Comparison of ENCODE assay signal across 19 cellular contexts in the genomic region with DNA sequence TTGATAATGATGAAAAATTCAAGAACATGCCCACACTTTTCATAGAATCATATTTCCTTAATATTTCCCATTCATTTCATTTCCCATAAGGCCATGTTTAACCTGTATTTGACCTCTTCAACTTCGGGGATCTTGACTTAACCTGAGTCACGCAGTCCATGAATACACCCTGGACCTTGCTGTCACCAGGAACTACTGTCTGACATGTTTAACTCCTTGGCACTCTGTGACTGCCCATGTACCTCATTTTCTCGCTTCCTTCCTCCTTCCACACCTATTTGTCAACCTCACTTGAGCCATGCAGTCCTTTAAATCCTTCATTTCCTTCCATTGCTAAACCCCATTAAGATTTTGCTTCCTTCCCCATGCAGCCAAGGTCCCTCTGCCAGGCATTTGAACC. TPM values are rescaled to one million over a fixed set of nuclear protein-coding genes. Genes with fewer than 3 reads are reported as not detected.
"Had no signal": no experiment of that assay in that cellular context is flagged by ENCODE, and none has a peak within 500 bp of the region (broad histone marks: within the 10 kb centered on the region; RNA-seq: fewer than 3 reads in every experiment).

No MANE protein-coding gene starts in this region.

- H3K36me3 ChIP-seq: gastrocnemius medialis, heart left ventricle, sigmoid colon had no signal

- H3K36me3 Mint-ChIP-seq: activated naive CD8-positive, alpha-beta T cell treated with anti-CD3 and anti-CD28 coated beads for 36 hours; stimulated activated memory B cell treated with anti-CD40 and anti-IgM and Interleukin-4, amounts not matched to agents 10 μg/mL and 1 μg/mL and 100 μg/mL, for 72 hours; WTC11 had no signal

- H3K9me3 ChIP-seq: gastrocnemius medialis, heart left ventricle, sigmoid colon had no signal

- H3K9me3 Mint-ChIP-seq: activated naive CD8-positive, alpha-beta T cell treated with anti-CD3 and anti-CD28 coated beads for 36 hours; nephron progenitor cell; WTC11 had no signal

- H3K4me1 ChIP-seq: gastrocnemius medialis, sigmoid colon had no signal

- H3K27ac Mint-ChIP-seq: activated CD4-positive, alpha-beta T cell treated with anti-CD3 and anti-CD28 coated beads for 36 hours; activated naive CD8-positive, alpha-beta T cell treated with anti-CD3 and anti-CD28 coated beads for 36 hours; nephron progenitor cell; stimulated activated memory B cell treated with anti-CD40 and anti-IgM and Interleukin-4, amounts not matched to agents 10 μg/mL and 1 μg/mL and 100 μg/mL, for 72 hours; WTC11 had no signal

- H3K27me3 ChIP-seq: gastrocnemius medialis, heart left ventricle, sigmoid colon had no signal

- H3K4me1 Mint-ChIP-seq: activated naive CD8-positive, alpha-beta T cell treated with anti-CD3 and anti-CD28 coated beads for 36 hours; nephron progenitor cell; stimulated activated memory B cell treated with anti-CD40 and anti-IgM and Interleukin-4, amounts not matched to agents 10 μg/mL and 1 μg/mL and 100 μg/mL, for 72 hours had no signal

- H3K27ac ChIP-seq: gastrocnemius medialis, heart left ventricle, sigmoid colon had no signal

- DNase-seq: activated CD4-positive, alpha-beta T cell treated with anti-CD3 and anti-CD28 coated beads for 36 hours; activated CD4-positive, alpha-beta T cell treated with anti-CD3 and anti-CD28 coated beads, Interleukin-2, amount 50 U/mL, for 48 hours; activated gamma-delta T cell; activated naive CD8-positive, alpha-beta T cell treated with anti-CD3 and anti-CD28 coated beads for 36 hours; amygdala; gastrocnemius medialis; heart left ventricle; left ventricle myocardium superior; nephron progenitor cell; occipital lobe; posterior cingulate gyrus; sigmoid colon; stimulated activated CD4-positive, alpha-beta T cell treated with anti-CD3 and anti-CD28 coated beads, Interleukin-4, amount 100 ng/mL, for 4 hours; T-helper 2 cell had no signal

- H3K4me3 ChIP-seq: gastrocnemius medialis, heart left ventricle, sigmoid colon had no signal

- ATAC-seq: activated CD4-positive, alpha-beta T cell treated with anti-CD3 and anti-CD28 coated beads for 36 hours; gastrocnemius medialis; heart left ventricle; left ventricle myocardium superior; stimulated activated memory B cell treated with anti-CD40 and anti-IgM and Interleukin-4, amounts not matched to agents 10 μg/mL and 1 μg/mL and 100 μg/mL, for 72 hours; WTC11 had no signal

- H3K4me3 Mint-ChIP-seq: activated CD4-positive, alpha-beta T cell treated with anti-CD3 and anti-CD28 coated beads for 36 hours; activated naive CD8-positive, alpha-beta T cell treated with anti-CD3 and anti-CD28 coated beads for 36 hours; nephron progenitor cell; stimulated activated memory B cell treated with anti-CD40 and anti-IgM and Interleukin-4, amounts not matched to agents 10 μg/mL and 1 μg/mL and 100 μg/mL, for 72 hours; WTC11 had no signal

RNA-seq across cellular contexts. Expression of a gene that starts 16.3 kb away (rescaled TPM):
- total RNA-seq: activated CD4-positive, alpha-beta T cell treated with anti-CD3 and anti-CD28 coated beads for 36 hours; activated naive CD8-positive, alpha-beta T cell treated with anti-CD3 and anti-CD28 coated beads for 36 hours; dermis microvascular lymphatic vessel endothelial cell; kidney epithelial cell; renal cortical epithelial cell had no signal

RNA-seq across cellular contexts. Expression of a gene that starts 54.6 kb away (rescaled TPM):
- total RNA-seq: activated naive CD8-positive, alpha-beta T cell treated with anti-CD3 and anti-CD28 coated beads for 36 hours; dermis microvascular lymphatic vessel endothelial cell; kidney epithelial cell; renal cortical epithelial cell; WTC11 had no signal
